In genomic region chr17:55238931-55239297, GRCh38 we compare ENCODE assay signal across 7 cellular contexts. TPM values are rescaled to one million over a fixed set of nuclear protein-coding genes. Genes with fewer than 3 reads are reported as not detected.
A peak's percentile ranks its signal among the peaks of the same experiment; 100 is the strongest.
DNase-seq lines count a peak whose midpoint lies in the region; ATAC-seq, FAIRE-seq and TF ChIP-seq lines count a peak whose summit lies in the region.

No MANE protein-coding gene starts in this region.

- H3K4me2 ChIP-seq in K562 (ENCODE audit: insufficient read depth, low read length) = peak overlapping the region; percentile 85
- peak overlapping the region; percentile 99 for H3K4me2 ChIP-seq in keratinocyte (ENCODE audit: control insufficient read depth, extremely low read depth, insufficient read depth, low read depth, low read length)

- in situ Hi-C loops in K562 (cut with MboI) = no loop called here

- H3K27me3 ChIP-seq in K562 (ENCODE audit: control insufficient read depth in 2 of 2, insufficient read depth in 2 of 2, low read length in 2 of 2) (no peaks in the 10 kb centered on the region), keratinocyte (ENCODE audit: control insufficient read depth, extremely low read depth, insufficient read depth, low read length) (no peaks in the 10 kb centered on the region)

- H3K9me3 ChIP-seq in K562 (replicated peaks; ENCODE audit: control insufficient read depth, insufficient read depth, low read depth, low read length) (peaks cover 4% of the 10 kb centered on the region; the same call in 1 of the 2 replicates), keratinocyte (ENCODE audit: control insufficient read depth, low read depth, low read length) (no peaks in the 10 kb centered on the region)

- peaks cover 3% of the 10 kb centered on the region for H3K36me3 Mint-ChIP-seq in stimulated activated naive CD8-positive, alpha-beta T cell treated with anti-CD3 and anti-CD28 coated beads, Interleukin-15, Interleukin-2, amounts not matched to agents 100 ng/mL and 50 ng/mL, for 24 hours (ENCODE audit: low read depth)

- DNase-seq in NCI-H345 (lab: John Stamatoyannopoulos, UW) (peak; percentile 59), K562 (ENCODE audit: extremely low read depth in 1 of 4, low spot score in 3 of 4) (peak; percentile 38 to 56 (median 42)), keratinocyte (ENCODE audit: low read depth, low spot score) (no peak), 8988T (no peak)

- TF ChIP-seq POLR2A in K562 (conservative IDR thresholded peaks at IDR 0.05) = no peak

- 0% methylated on average over 4 of the region's 4 CpGs for WGBS in K562 (ENCODE audit: insufficient coverage, low coverage, missing lambda C conversion rate)

- H3K4me3 Mint-ChIP-seq in stimulated activated naive CD8-positive, alpha-beta T cell treated with anti-CD3 and anti-CD28 coated beads, Interleukin-15, Interleukin-2, amounts not matched to agents 100 ng/mL and 50 ng/mL, for 24 hours = peak overlapping the region; percentile 83

- intact Hi-C loops in K562 (cut with micrococcal nuclease) = loop anchor here (1.0 to 10.0 kb wide), 2 partner anchors 25 to 106 kb away; partner anchors contain the start of gene HLF

- POLR2A ChIA-PET in K562 (lab: Yijun Ruan, JAX) = interaction anchor here (1.1 to 1.3 kb wide), 3 partner anchors 9 to 17 kb away, joined by 3 to 7 read pairs (median 3); no protein-coding TSS in a partner anchor

- no peaks in the 10 kb centered on the region for H3K9me3 Mint-ChIP-seq in stimulated activated naive CD8-positive, alpha-beta T cell treated with anti-CD3 and anti-CD28 coated beads, Interleukin-15, Interleukin-2, amounts not matched to agents 100 ng/mL and 50 ng/mL, for 24 hours

- H3K27ac Mint-ChIP-seq in stimulated activated naive CD8-positive, alpha-beta T cell treated with anti-CD3 and anti-CD28 coated beads, Interleukin-15, Interleukin-2, amounts not matched to agents 100 ng/mL and 50 ng/mL, for 24 hours = peak overlapping the region; percentile 84

- no peaks in the 10 kb centered on the region for H4K20me1 ChIP-seq in K562 (replicated peaks; ENCODE audit: control insufficient read depth, insufficient read depth, low read length)
- H4K20me1 ChIP-seq in keratinocyte (ENCODE audit: control insufficient read depth, extremely low read depth, insufficient read depth, low read length) = no peaks in the 10 kb centered on the region

- FAIRE-seq in K562 (lab: Jason Lieb, UNC) (no peak), keratinocyte (lab: Jason Lieb, UNC) (no peak)

- H3K9ac ChIP-seq in K562 (ENCODE audit: insufficient read depth in 1 of 2, low read depth in 2 of 2, low read length in 2 of 2) = peak overlapping the region; percentile 37 to 85; a peak in 3 of 4 replicates
- H3K9ac ChIP-seq in keratinocyte (ENCODE audit: control insufficient read depth, extremely low read depth, insufficient read depth, low read length) = peak overlapping the region; percentile 62

- CTCF ChIA-PET in K562 (lab: Yijun Ruan, JAX; ENCODE audit: low intra/inter-chr PET ratio) = no interaction called here

- BruUV-seq in K562 (replicated peaks; lab: Mats Ljungman, UMichigan) = no TSS peak

- dilution Hi-C loops in keratinocyte (cut with MboI; ENCODE audit: extremely low pct_ligation_motif_present, low sequenced_read_pairs) = no loop called here

- peak in 2 of 3 experiments; percentile 27 to 34; a peak in 3 of 6 replicates for TF ChIP-seq CTCF in K562 (IDR thresholded peaks at IDR 0.05 in 2 of 3, conservative IDR thresholded peaks at IDR 0.05 in 1 of 3; ENCODE audit: insufficient read depth in 2 of 3, low read depth in 1 of 3, low read length in 3 of 3)
- no peak for TF ChIP-seq CTCF in keratinocyte (optimal IDR thresholded peaks at IDR 0.05 in 1 of 3, IDR thresholded peaks at IDR 0.05 in 1 of 3, conservative IDR thresholded peaks at IDR 0.05 in 1 of 3; ENCODE audit: extremely low read depth in 1 of 3, insufficient read depth in 2 of 3, low read length in 3 of 3)

- ATAC-seq in GM18498 (IDR thresholded peaks at IDR 0.05; ENCODE audit: unreplicated experiment) (peak; percentile 25), HG02759 (IDR thresholded peaks at IDR 0.05; ENCODE audit: unreplicated experiment) (peak; percentile 18), K562 (peak; percentile 80)

- H3K27ac ChIP-seq in K562 (ENCODE audit: extremely low read depth, low read depth, low read length) = no peak overlapping the region
- H3K27ac ChIP-seq in keratinocyte (ENCODE audit: control insufficient read depth, insufficient read depth, low read length) = no peak overlapping the region

- no peaks in the 10 kb centered on the region for H3K79me2 ChIP-seq in K562 (ENCODE audit: control insufficient read depth, insufficient read depth, low read length)
- H3K79me2 ChIP-seq in keratinocyte (ENCODE audit: control insufficient read depth, insufficient read depth, low read length) = no peaks in the 10 kb centered on the region

- H3K4me1 ChIP-seq in K562 (replicated peaks in 1 of 2; ENCODE audit: control insufficient read depth in 2 of 2, insufficient read depth in 2 of 2, low read length in 2 of 2) (peaks cover 11 to 14% of the 10 kb centered on the region in 2 experiments; a peak in 4 of 5 replicates), keratinocyte (ENCODE audit: control insufficient read depth, extremely low read depth, insufficient read depth, low read length) (peaks cover 11% of the 10 kb centered on the region)

- H3K4me3 ChIP-seq in K562 = peak overlapping the region; percentile 52
- peak overlapping the region; percentile 43 to 81 (median 80) for H3K4me3 ChIP-seq in keratinocyte (ENCODE audit: control insufficient read depth in 2 of 3, extremely low read depth in 1 of 3, insufficient read depth in 2 of 3, low read depth in 1 of 3, low read length in 3 of 3)

- peaks cover 38% of the 10 kb centered on the region for H3K27me3 Mint-ChIP-seq in stimulated activated naive CD8-positive, alpha-beta T cell treated with anti-CD3 and anti-CD28 coated beads, Interleukin-15, Interleukin-2, amounts not matched to agents 100 ng/mL and 50 ng/mL, for 24 hours

- TF ChIP-seq EP300 in K562 (IDR thresholded peaks at IDR 0.05; ENCODE audit: low read length) = no peak

- H3K4me1 Mint-ChIP-seq in stimulated activated naive CD8-positive, alpha-beta T cell treated with anti-CD3 and anti-CD28 coated beads, Interleukin-15, Interleukin-2, amounts not matched to agents 100 ng/mL and 50 ng/mL, for 24 hours (ENCODE audit: low read depth) = peaks cover 19% of the 10 kb centered on the region

- H2AFZ ChIP-seq in K562 (ENCODE audit: low read depth, low read length) = peak overlapping the region; percentile 94
- H2AFZ ChIP-seq in keratinocyte (ENCODE audit: control insufficient read depth, low read length) = peak overlapping the region; percentile 95

- TF ChIP-seq RAD21 in K562 (CRISPR knock-in tag; conservative IDR thresholded peaks at IDR 0.05 in 1 of 2, IDR thresholded peaks at IDR 0.05 in 1 of 2) = peak in 1 of 2 experiments; percentile 15; a peak in 1 of 4 replicates

- H3K36me3 ChIP-seq in K562 (ENCODE audit: control insufficient read depth, insufficient read depth, low read length) (no peaks in the 10 kb centered on the region), keratinocyte (ENCODE audit: control insufficient read depth in 2 of 2, extremely low read depth in 1 of 2, insufficient read depth in 2 of 2, low read length in 2 of 2) (no peaks in the 10 kb centered on the region)

- H3K9me1 ChIP-seq in K562 (ENCODE audit: control insufficient read depth, insufficient read depth, low read length) (no peaks in the 10 kb centered on the region), keratinocyte (ENCODE audit: control insufficient read depth, extremely low read depth, insufficient read depth, low read length) (no peaks in the 10 kb centered on the region)

TF ChIP-seq in K562, 482 proteins besides CTCF, POLR2A, EP300 and RAD21:
- 0 out of 2 replicates have a peak, but pooled peaks have one; percentile 47 for TF ChIP-seq BACH1 (tag; IDR thresholded peaks at IDR 0.05)
- no peak for TF ChIP-seq XRCC4 (IDR thresholded peaks at IDR 0.05; ENCODE audit: extremely low read depth, insufficient read depth, insufficient read length)
TF ChIP-seq in K562: peak in this region for 1.

RNA-seq across cellular contexts. Expression of gene HLF, which starts 25.8 kb away (rescaled TPM):
- 0.07 TPM in 1 of 2 replicates, not detected in the other for total RNA-seq in K562 (2011; cell fraction: chromatin; rRNA removed; ENCODE audit: low replicate concordance)
- not detected in 2 replicates for total RNA-seq in K562 (2011; cell fraction: nucleolus; rRNA removed)
- not detected in 2 replicates for total RNA-seq in K562 (2011; cell fraction: nucleoplasm; rRNA removed)
- total RNA-seq in K562 (2014; rRNA removed) (0.09 and 0.20 TPM in 2 replicates), K562 (2014; rRNA removed; fragmentation: Illumina TruSeq; extraction: Trizol) (0.15 and 0.32 TPM in 2 replicates), K562 (2015; rRNA removed; fragmentation: Illumina TruSeq; extraction: Trizol) (0.11 and 0.14 TPM in 2 replicates), K562 (2021) (0.24 and 0.65 TPM in 2 replicates)
- polyA plus RNA-seq in K562 (2011; rRNA removed) (0.04 and 0.09 TPM in 2 replicates), K562 (2014; fragmentation: Illumina TruSeq; extraction: Trizol) (0.08 and 0.09 TPM in 2 replicates), K562 (2014; fragmentation: Nextera tagmentation; extraction: Ambion mirVana) (under 1 TPM; 0.03 to 0.11 TPM), K562 (2014; rRNA removed) (0.05 and 1.4 TPM in 2 replicates), keratinocyte (0.09 to 0.85 TPM (median 0.21 TPM) in 3 replicates)
- polyA plus RNA-seq in K562 (2011; cell fraction: cytosol; rRNA removed) = 0.03 and 0.07 TPM in 2 replicates
- 0.08 and 0.16 TPM in 2 replicates for polyA plus RNA-seq in K562 (2011; cell fraction: nucleus; rRNA removed)
- 0.13 and 0.14 TPM in 2 replicates for polyA plus RNA-seq in K562 (2012)
- polyA minus RNA-seq in K562 (2011; rRNA and poly(A)+ RNA removed) = 0.06 and 0.14 TPM in 2 replicates
- polyA minus RNA-seq in K562 (2011; cell fraction: cytosol; rRNA and poly(A)+ RNA removed) = 0.73 TPM in 1 of 2 replicates, not detected in the other
- 0.13 TPM in 1 of 2 replicates, not detected in the other for polyA minus RNA-seq in K562 (2011; cell fraction: nucleus; rRNA and poly(A)+ RNA removed)
- 0.39 TPM for polyA plus RNA-seq in keratinocyte (2011; ENCODE audit: low read depth)
- polyA plus RNA-seq in keratinocyte (2011; cell fraction: cytosol; rRNA removed) = 0.06 and 0.13 TPM in 2 replicates
- 0.53 and 1.4 TPM in 2 replicates for polyA plus RNA-seq in keratinocyte (2011; cell fraction: nucleus; rRNA removed)
- 0.15 and 0.78 TPM in 2 replicates for polyA plus RNA-seq in keratinocyte (2012; ENCODE audit: low replicate concordance)
- 0.19 to 2.2 TPM in 2 of 3 replicates, not detected in the other for polyA minus RNA-seq in keratinocyte
- polyA minus RNA-seq in keratinocyte (2011; cell fraction: cytosol; rRNA and poly(A)+ RNA removed) = not detected
- 0.32 and 0.78 TPM in 2 replicates for polyA minus RNA-seq in keratinocyte (2011; cell fraction: nucleus; rRNA and poly(A)+ RNA removed)

Comparison
In these comparisons a context has a peak if more than half of its experiments do, and no peak if none do; other contexts are left out.
1. ATAC-seq: peak in every context shown above with its lines; median percentile 80 in K562; 25 in GM18498; 18 in HG02759.
2. DNase-seq: peak in NCI-H345 (single experiment) and K562 (4 of 4); none in keratinocyte (single experiment) and 8988T (single experiment).
3. CTCF ChIP-seq: peak in K562 (2 of 3); none in keratinocyte (0 of 3).